1 cellular context compared by ENCODE assay signal in genomic region chrX:40087574-40088298, GRCh38.
TF ChIP-seq lines count a peak whose summit lies in the region.

No MANE protein-coding gene starts in this region.

TF ChIP-seq in neural cell, 6 proteins besides CTCF, POLR2A, EP300 and RAD21 (continued from another document):
- TF ChIP-seq REST (IDR thresholded peaks at IDR 0.05; ENCODE audit: borderline replicate concordance) (no peak), POLR2AphosphoS5 (IDR thresholded peaks at IDR 0.05) (no peak)
